ENCODE assay signal across 8 cellular contexts in the genomic region with DNA sequence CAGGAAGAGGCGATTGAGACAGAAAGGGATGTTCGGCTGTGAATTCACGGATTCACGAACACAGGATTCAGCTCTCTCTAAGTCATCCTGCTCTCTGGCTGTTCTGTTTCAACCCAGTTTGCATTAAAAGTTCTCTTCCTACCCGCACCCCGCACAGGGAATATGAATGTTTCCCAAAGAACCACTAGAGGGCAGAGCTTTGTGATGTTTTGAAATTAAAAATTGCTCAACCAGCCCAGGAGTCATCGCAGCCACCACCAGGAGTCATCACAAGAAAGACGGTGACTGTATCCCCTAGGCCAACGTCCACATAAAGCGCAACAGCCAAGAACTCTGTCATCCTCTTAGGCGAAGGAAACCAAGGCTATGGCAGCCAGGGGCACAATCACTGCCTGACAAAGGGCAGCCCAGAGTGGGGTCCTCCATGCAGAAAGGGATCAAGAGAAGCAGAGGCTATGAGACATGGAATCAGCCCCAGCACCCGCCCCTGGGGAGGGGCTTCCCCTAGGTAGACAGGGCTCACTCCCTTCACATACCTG.
DNase-seq lines count a peak whose midpoint lies in the region; ATAC-seq and TF ChIP-seq lines count a peak whose summit lies in the region.

No MANE protein-coding gene starts in this region.

- H3K4me1 ChIP-seq in MM.1S (ENCODE audit: low read length) (no peaks in the 10 kb centered on the region), left ventricle myocardium inferior (no peaks in the 10 kb centered on the region)

- H3K4me3 ChIP-seq in MM.1S (ENCODE audit: low read length), result no peak overlapping the region
- H3K4me3 ChIP-seq in left ventricle myocardium inferior, result no peak overlapping the region

- TF ChIP-seq CTCF in MM.1S (IDR thresholded peaks at IDR 0.05; ENCODE audit: low read length), result peak; percentile 79
- peak; percentile 39 for TF ChIP-seq CTCF in activated CD8-positive, alpha-beta T cell treated with anti-CD3 and anti-CD28 coated beads for 36 hours (IDR thresholded peaks at IDR 0.05)
- peak; percentile 69 for TF ChIP-seq CTCF in left ventricle myocardium inferior (IDR thresholded peaks at IDR 0.05; ENCODE audit: borderline replicate concordance)

- H3K79me2 ChIP-seq in MM.1S (ENCODE audit: low read length), result no peaks in the 10 kb centered on the region

- H3K27ac Mint-ChIP-seq in activated CD8-positive, alpha-beta T cell treated with anti-CD3 and anti-CD28 coated beads for 36 hours, result no peak overlapping the region

- H3K4me1 Mint-ChIP-seq in activated CD8-positive, alpha-beta T cell treated with anti-CD3 and anti-CD28 coated beads for 36 hours (ENCODE audit: low read depth), result peaks cover 7% of the 10 kb centered on the region

- intact Hi-C loops in activated CD8-positive, alpha-beta T cell treated with anti-CD3 and anti-CD28 coated beads for 36 hours (cut with micrococcal nuclease), result no loop called here
- intact Hi-C loops in left ventricle myocardium inferior (cut with micrococcal nuclease), result no loop called here

- peak overlapping the region; percentile 79; the same call in 1 of the 2 replicates for H2AFZ ChIP-seq in MM.1S (ENCODE audit: low read length)

- no peak overlapping the region for H3K4me2 ChIP-seq in MM.1S (ENCODE audit: low read depth, low read length)

- POLR2A ChIA-PET in activated CD8-positive, alpha-beta T cell treated with anti-CD3 and anti-CD28 coated beads for 36 hours (lab: Charles Lee), result no interaction called here

- no peak overlapping the region for H3K4me3 Mint-ChIP-seq in activated CD8-positive, alpha-beta T cell treated with anti-CD3 and anti-CD28 coated beads for 36 hours

- ATAC-seq in GM18502 (IDR thresholded peaks at IDR 0.05; ENCODE audit: poor library complexity, unreplicated experiment) (peak; percentile 72), HG02571 (IDR thresholded peaks at IDR 0.05; ENCODE audit: unreplicated experiment) (no peak)
- peak; percentile 85 for ATAC-seq in activated CD8-positive, alpha-beta T cell treated with anti-CD3 and anti-CD28 coated beads for 36 hours

- H3K9ac ChIP-seq in MM.1S (ENCODE audit: low read length), result no peak overlapping the region

- no peak overlapping the region for H3K27ac ChIP-seq in MM.1S (ENCODE audit: low read length)
- H3K27ac ChIP-seq in left ventricle myocardium inferior (replicated peaks), result no peak overlapping the region

- CTCF ChIA-PET in activated CD8-positive, alpha-beta T cell treated with anti-CD3 and anti-CD28 coated beads for 36 hours (lab: Charles Lee), result interaction anchor here (1.1 to 3.5 kb wide), 8 partner anchors 9 to 137 kb away, joined by 3 to 14 read pairs (median 5); no protein-coding TSS in a partner anchor

- H3K9me2 ChIP-seq in MM.1S (replicated peaks; ENCODE audit: insufficient read depth, low read length), result no peaks in the 10 kb centered on the region

- H3K9me3 ChIP-seq in MM.1S (replicated peaks; ENCODE audit: insufficient read depth, low read length) (no peaks in the 10 kb centered on the region), left ventricle myocardium inferior (replicated peaks) (no peaks in the 10 kb centered on the region)

- no peaks in the 10 kb centered on the region for H3K9me3 Mint-ChIP-seq in activated CD8-positive, alpha-beta T cell treated with anti-CD3 and anti-CD28 coated beads for 36 hours

- peaks cover 8% of the 10 kb centered on the region for H3K27me3 Mint-ChIP-seq in activated CD8-positive, alpha-beta T cell treated with anti-CD3 and anti-CD28 coated beads for 36 hours

- H3K36me3 ChIP-seq in MM.1S (replicated peaks; ENCODE audit: insufficient read depth, low read length) (no peaks in the 10 kb centered on the region), left ventricle myocardium inferior (no peaks in the 10 kb centered on the region)

- no peaks in the 10 kb centered on the region for H3K36me3 Mint-ChIP-seq in activated CD8-positive, alpha-beta T cell treated with anti-CD3 and anti-CD28 coated beads for 36 hours (ENCODE audit: low read depth)

- DNase-seq in CD1c-positive myeloid dendritic cell (ENCODE audit: extremely low spot score) (peak; percentile 70), MM.1S (peak; percentile 63), left ventricle myocardium inferior (no peak)
- peak; percentile 57 for DNase-seq in activated CD8-positive, alpha-beta T cell treated with anti-CD3 and anti-CD28 coated beads for 36 hours
- peak; percentile 15 for DNase-seq in stimulated activated CD4-positive, alpha-beta T cell treated with anti-CD3 and anti-CD28 coated beads, Interleukin-4, amount 100 ng/mL, for 1 hour
- no peak for DNase-seq in stimulated activated naive CD4-positive, alpha-beta T cell treated with Interleukin-2 at 50 U/mL for 16 hours (lab: John Stamatoyannopoulos, UW)

- H3K27me3 ChIP-seq in MM.1S (replicated peaks; ENCODE audit: insufficient read depth, low read length) (no peaks in the 10 kb centered on the region), left ventricle myocardium inferior (ENCODE audit: low read depth) (peaks cover 48% of the 10 kb centered on the region)

- no peaks in the 10 kb centered on the region for H3F3A ChIP-seq in MM.1S (ENCODE audit: insufficient read depth, low read length)

- no peaks in the 10 kb centered on the region for H4K20me1 ChIP-seq in MM.1S (ENCODE audit: insufficient read depth, low read length)

Comparison
In these comparisons a context has a peak if more than half of its experiments do, and no peak if none do; other contexts are left out.
1. DNase-seq: peak in CD1c-positive myeloid dendritic cell (single experiment), MM.1S (single experiment), activated CD8-positive, alpha-beta T cell treated with anti-CD3 and anti-CD28 coated beads for 36 hours (single experiment) and stimulated activated CD4-positive, alpha-beta T cell treated with anti-CD3 and anti-CD28 coated beads, Interleukin-4, amount 100 ng/mL, for 1 hour (single experiment); none in left ventricle myocardium inferior (single experiment) and stimulated activated naive CD4-positive, alpha-beta T cell treated with Interleukin-2 at 50 U/mL for 16 hours (single experiment).
2. Peak in every context shown above with its lines, with median percentiles within 50 percentile points of each other: CTCF ChIP-seq.